ENCODE assay signal across 1 cellular context in the genomic region with DNA sequence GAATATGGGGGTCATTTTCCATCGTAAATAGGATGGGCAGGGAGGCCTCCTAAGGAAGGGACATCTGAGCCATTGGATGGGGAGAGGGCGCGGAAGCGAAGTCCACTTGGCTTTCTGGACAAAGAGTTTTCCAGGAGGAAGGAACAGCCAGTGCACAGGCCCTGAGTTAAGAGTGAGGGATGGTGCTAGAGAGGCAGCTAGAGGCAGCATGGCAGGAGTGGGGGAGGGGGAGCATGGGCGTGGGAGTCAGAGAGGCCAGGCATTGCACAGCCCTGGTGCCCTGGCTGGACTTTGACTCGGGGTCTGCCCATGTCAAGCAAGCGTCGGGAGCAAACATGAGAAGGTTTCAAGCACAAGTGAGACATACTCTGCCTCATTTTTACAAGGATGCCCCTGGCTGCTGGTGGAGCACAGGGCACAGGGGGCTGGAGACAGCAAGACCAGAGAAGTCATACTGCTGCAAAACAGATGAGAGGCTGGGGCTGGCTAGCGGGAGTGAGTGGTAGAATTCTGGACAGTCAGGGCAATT.
TF ChIP-seq lines count a peak whose summit lies in the region.

No MANE protein-coding gene starts in this region.

TF ChIP-seq in K562, 482 proteins besides CTCF, POLR2A, EP300 and RAD21 (continued from another document):
- TF ChIP-seq, protein P1, sequence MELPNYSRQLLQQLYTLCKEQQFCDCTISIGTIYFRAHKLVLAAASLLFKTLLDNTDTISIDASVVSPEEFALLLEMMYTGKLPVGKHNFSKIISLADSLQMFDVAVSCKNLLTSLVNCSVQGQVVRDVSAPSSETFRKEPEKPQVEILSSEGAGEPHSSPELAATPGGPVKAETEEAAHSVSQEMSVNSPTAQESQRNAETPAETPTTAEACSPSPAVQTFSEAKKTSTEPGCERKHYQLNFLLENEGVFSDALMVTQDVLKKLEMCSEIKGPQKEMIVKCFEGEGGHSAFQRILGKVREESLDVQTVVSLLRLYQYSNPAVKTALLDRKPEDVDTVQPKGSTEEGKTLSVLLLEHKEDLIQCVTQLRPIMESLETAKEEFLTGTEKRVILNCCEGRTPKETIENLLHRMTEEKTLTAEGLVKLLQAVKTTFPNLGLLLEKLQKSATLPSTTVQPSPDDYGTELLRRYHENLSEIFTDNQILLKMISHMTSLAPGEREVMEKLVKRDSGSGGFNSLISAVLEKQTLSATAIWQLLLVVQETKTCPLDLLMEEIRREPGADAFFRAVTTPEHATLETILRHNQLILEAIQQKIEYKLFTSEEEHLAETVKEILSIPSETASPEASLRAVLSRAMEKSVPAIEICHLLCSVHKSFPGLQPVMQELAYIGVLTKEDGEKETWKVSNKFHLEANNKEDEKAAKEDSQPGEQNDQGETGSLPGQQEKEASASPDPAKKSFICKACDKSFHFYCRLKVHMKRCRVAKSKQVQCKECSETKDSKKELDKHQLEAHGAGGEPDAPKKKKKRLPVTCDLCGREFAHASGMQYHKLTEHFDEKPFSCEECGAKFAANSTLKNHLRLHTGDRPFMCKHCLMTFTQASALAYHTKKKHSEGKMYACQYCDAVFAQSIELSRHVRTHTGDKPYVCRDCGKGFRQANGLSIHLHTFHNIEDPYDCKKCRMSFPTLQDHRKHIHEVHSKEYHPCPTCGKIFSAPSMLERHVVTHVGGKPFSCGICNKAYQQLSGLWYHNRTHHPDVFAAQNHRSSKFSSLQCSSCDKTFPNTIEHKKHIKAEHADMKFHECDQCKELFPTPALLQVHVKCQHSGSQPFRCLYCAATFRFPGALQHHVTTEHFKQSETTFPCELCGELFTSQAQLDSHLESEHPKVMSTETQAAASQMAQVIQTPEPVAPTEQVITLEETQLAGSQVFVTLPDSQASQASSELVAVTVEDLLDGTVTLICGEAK (IDR thresholded peaks at IDR 0.05) = no peak
- TF ChIP-seq, protein P1 (CRISPR knock-in tag; IDR thresholded peaks at IDR 0.05) = peak; percentile 67; the same call in 1 of the 2 replicates
- no peak for TF ChIP-seq STAT5A (IDR thresholded peaks at IDR 0.05; ENCODE audit: borderline replicate concordance, low read length)
- no peak for TF ChIP-seq RBM22 (IDR thresholded peaks at IDR 0.05; ENCODE audit: low read depth, low read length, poor library complexity, severe bottlenecking)
- TF ChIP-seq FOXJ2 (tag; IDR thresholded peaks at IDR 0.05) = no peak
- TF ChIP-seq, protein P2, sequence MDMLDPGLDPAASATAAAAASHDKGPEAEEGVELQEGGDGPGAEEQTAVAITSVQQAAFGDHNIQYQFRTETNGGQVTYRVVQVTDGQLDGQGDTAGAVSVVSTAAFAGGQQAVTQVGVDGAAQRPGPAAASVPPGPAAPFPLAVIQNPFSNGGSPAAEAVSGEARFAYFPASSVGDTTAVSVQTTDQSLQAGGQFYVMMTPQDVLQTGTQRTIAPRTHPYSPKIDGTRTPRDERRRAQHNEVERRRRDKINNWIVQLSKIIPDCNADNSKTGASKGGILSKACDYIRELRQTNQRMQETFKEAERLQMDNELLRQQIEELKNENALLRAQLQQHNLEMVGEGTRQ (CRISPR knock-in tag; IDR thresholded peaks at IDR 0.05) = 0 out of 2 replicates have a peak, but pooled peaks have one; percentile 9
- no peak for TF ChIP-seq MTA1 (IDR thresholded peaks at IDR 0.05; ENCODE audit: borderline replicate concordance)
- peak; percentile 55; the same call in 1 of the 2 replicates for TF ChIP-seq KLF13 (tag; IDR thresholded peaks at IDR 0.05; ENCODE audit: borderline replicate concordance, low read depth)
- TF ChIP-seq ILF3 (IDR thresholded peaks at IDR 0.05; ENCODE audit: borderline replicate concordance) = no peak
- no peak for TF ChIP-seq ZNF277 (CRISPR knock-in tag; IDR thresholded peaks at IDR 0.05; ENCODE audit: borderline replicate concordance)
